In genomic region chr3:42639192-42639591, GRCh38 we compare ENCODE assay signal across 1 cellular context.
A peak's percentile ranks its signal among the peaks of the same experiment; 100 is the strongest.
TF ChIP-seq lines count a peak whose summit lies in the region.

No MANE protein-coding gene starts in this region.

TF ChIP-seq in K562, 482 proteins besides CTCF, POLR2A, EP300 and RAD21:
- TF ChIP-seq POLR2AphosphoS5 (IDR thresholded peaks at IDR 0.05; ENCODE audit: control insufficient read depth, insufficient read depth, low read depth, low read length): no peak
- no peak for TF ChIP-seq MAFG (tag; conservative IDR thresholded peaks at IDR 0.05)
- no peak for TF ChIP-seq NFE2L1 (tag; IDR thresholded peaks at IDR 0.05; ENCODE audit: borderline replicate concordance, low read depth)
- no peak for TF ChIP-seq E2F3 (CRISPR knock-in tag; IDR thresholded peaks at IDR 0.05)
- no peak for TF ChIP-seq SMARCA4 (IDR thresholded peaks at IDR 0.05)
- TF ChIP-seq GATA2 (CRISPR knock-in tag; IDR thresholded peaks at IDR 0.05): peak; percentile 49; the same call in 1 of the 2 replicates
- TF ChIP-seq SUPT5H (IDR thresholded peaks at IDR 0.05): peak; percentile 45; the same call in 1 of the 2 replicates
